1 cellular context compared by ENCODE assay signal in genomic region chr3:65291448-65292091, GRCh38.
TF ChIP-seq lines count a peak whose summit lies in the region.

No MANE protein-coding gene starts in this region.

TF ChIP-seq in HepG2, 621 proteins besides CTCF, POLR2A, EP300 and RAD21 (continued from another document and continues in another):
- TF ChIP-seq ZNF407 (CRISPR knock-in tag; IDR thresholded peaks at IDR 0.05; ENCODE audit: not compliant biosample characterization) (no peak), ZNF232 (CRISPR knock-in tag; IDR thresholded peaks at IDR 0.05; ENCODE audit: borderline replicate concordance) (no peak), ASH2L (IDR thresholded peaks at IDR 0.05; ENCODE audit: insufficient read length, low read depth, low read length) (peak; percentile 42), U2AF1 (optimal IDR thresholded peaks at IDR 0.05; ENCODE audit: low read depth, low read length) (no peak), FOXA3 (CRISPR knock-in tag; IDR thresholded peaks at IDR 0.05) (peak; percentile 78), NONO (IDR thresholded peaks at IDR 0.05) (no peak), NONO (CRISPR knock-in tag; conservative IDR thresholded peaks at IDR 0.05) (peak; percentile 45; the same call in 1 of the 2 replicates), TBX2 (CRISPR knock-in tag; IDR thresholded peaks at IDR 0.05; ENCODE audit: borderline replicate concordance) (peak; percentile 52; the same call in 1 of the 2 replicates), TBX3 (IDR thresholded peaks at IDR 0.05; ENCODE audit: borderline replicate concordance) (peak; percentile 52; the same call in 1 of the 2 replicates), RBFOX2 (IDR thresholded peaks at IDR 0.05; ENCODE audit: low read depth, low read length) (no peak), REL (CRISPR knock-in tag; conservative IDR thresholded peaks at IDR 0.05) (no peak), SAP130 (CRISPR knock-in tag; IDR thresholded peaks at IDR 0.05; ENCODE audit: low read depth) (peak; percentile 53), ISL2 (CRISPR knock-in tag; IDR thresholded peaks at IDR 0.05) (no peak), GFI1 (CRISPR knock-in tag; IDR thresholded peaks at IDR 0.05; ENCODE audit: borderline replicate concordance) (no peak), CREM (IDR thresholded peaks at IDR 0.05) (peak; percentile 32; the same call in 1 of the 2 replicates), CREM (CRISPR knock-in tag; IDR thresholded peaks at IDR 0.05) (no peak), NCOR1 (IDR thresholded peaks at IDR 0.05; ENCODE audit: borderline replicate concordance, low read length) (peak; percentile 67; the same call in 1 of the 2 replicates), RCOR2 (CRISPR knock-in tag; IDR thresholded peaks at IDR 0.05) (0 out of 2 replicates have a peak, but pooled peaks have one; percentile 22), TCF7 (IDR thresholded peaks at IDR 0.05; ENCODE audit: low read depth) (0 out of 2 replicates have a peak, but pooled peaks have one; percentile 23), ZNF280B (CRISPR knock-in tag; IDR thresholded peaks at IDR 0.05; ENCODE audit: borderline replicate concordance) (no peak), PHF21A (CRISPR knock-in tag; IDR thresholded peaks at IDR 0.05) (peak; percentile 56; the same call in 1 of the 2 replicates), ZSCAN5A (CRISPR knock-in tag; IDR thresholded peaks at IDR 0.05; ENCODE audit: borderline replicate concordance) (no peak), ZZZ3 (CRISPR knock-in tag; IDR thresholded peaks at IDR 0.05; ENCODE audit: borderline replicate concordance) (no peak), KDM5A (IDR thresholded peaks at IDR 0.05; ENCODE audit: borderline replicate concordance, low read length) (no peak), ZSCAN31 (CRISPR knock-in tag; IDR thresholded peaks at IDR 0.05; ENCODE audit: low read depth) (0 out of 2 replicates have a peak, but pooled peaks have one; percentile 21), MIER3 (CRISPR knock-in tag; IDR thresholded peaks at IDR 0.05; ENCODE audit: borderline replicate concordance) (no peak), HNRNPUL1 (IDR thresholded peaks at IDR 0.05; ENCODE audit: low read depth, low read length) (no peak), HMG20B (CRISPR knock-in tag; conservative IDR thresholded peaks at IDR 0.05) (no peak), RXRB (CRISPR knock-in tag; IDR thresholded peaks at IDR 0.05; ENCODE audit: borderline replicate concordance) (peak; percentile 58; the same call in 1 of the 2 replicates), ZNF207 (IDR thresholded peaks at IDR 0.05; ENCODE audit: borderline replicate concordance) (no peak), FOXM1 (CRISPR knock-in tag; IDR thresholded peaks at IDR 0.05) (no peak), ATF2 (CRISPR knock-in tag; IDR thresholded peaks at IDR 0.05) (peak; percentile 16; the same call in 1 of the 2 replicates), SOX13 (IDR thresholded peaks at IDR 0.05) (no peak), SOX13 (CRISPR knock-in tag; conservative IDR thresholded peaks at IDR 0.05 in 1 of 2, IDR thresholded peaks at IDR 0.05 in 1 of 2) (peak in 1 of 2 experiments; percentile 69; a peak in 2 of 4 replicates), PHF8 (CRISPR knock-in tag; IDR thresholded peaks at IDR 0.05) (no peak), TFAP4 (IDR thresholded peaks at IDR 0.05; ENCODE audit: borderline replicate concordance, low read depth) (peak; percentile 48; the same call in 1 of the 2 replicates), MEF2D (CRISPR knock-in tag; IDR thresholded peaks at IDR 0.05) (peak; percentile 23; the same call in 1 of the 2 replicates), HNF4A (CRISPR knock-in tag; IDR thresholded peaks at IDR 0.05) (peak; percentile 95), RFX3 (CRISPR knock-in tag; IDR thresholded peaks at IDR 0.05) (no peak), ZNF331 (CRISPR knock-in tag; IDR thresholded peaks at IDR 0.05) (peak; percentile 73; the same call in 1 of the 2 replicates)
- TF ChIP-seq, protein P1, sequence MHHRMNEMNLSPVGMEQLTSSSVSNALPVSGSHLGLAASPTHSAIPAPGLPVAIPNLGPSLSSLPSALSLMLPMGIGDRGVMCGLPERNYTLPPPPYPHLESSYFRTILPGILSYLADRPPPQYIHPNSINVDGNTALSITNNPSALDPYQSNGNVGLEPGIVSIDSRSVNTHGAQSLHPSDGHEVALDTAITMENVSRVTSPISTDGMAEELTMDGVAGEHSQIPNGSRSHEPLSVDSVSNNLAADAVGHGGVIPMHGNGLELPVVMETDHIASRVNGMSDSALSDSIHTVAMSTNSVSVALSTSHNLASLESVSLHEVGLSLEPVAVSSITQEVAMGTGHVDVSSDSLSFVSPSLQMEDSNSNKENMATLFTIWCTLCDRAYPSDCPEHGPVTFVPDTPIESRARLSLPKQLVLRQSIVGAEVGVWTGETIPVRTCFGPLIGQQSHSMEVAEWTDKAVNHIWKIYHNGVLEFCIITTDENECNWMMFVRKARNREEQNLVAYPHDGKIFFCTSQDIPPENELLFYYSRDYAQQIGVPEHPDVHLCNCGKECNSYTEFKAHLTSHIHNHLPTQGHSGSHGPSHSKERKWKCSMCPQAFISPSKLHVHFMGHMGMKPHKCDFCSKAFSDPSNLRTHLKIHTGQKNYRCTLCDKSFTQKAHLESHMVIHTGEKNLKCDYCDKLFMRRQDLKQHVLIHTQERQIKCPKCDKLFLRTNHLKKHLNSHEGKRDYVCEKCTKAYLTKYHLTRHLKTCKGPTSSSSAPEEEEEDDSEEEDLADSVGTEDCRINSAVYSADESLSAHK (CRISPR knock-in tag; IDR thresholded peaks at IDR 0.05; ENCODE audit: borderline replicate concordance) = no peak
- TF ChIP-seq, protein P2, sequence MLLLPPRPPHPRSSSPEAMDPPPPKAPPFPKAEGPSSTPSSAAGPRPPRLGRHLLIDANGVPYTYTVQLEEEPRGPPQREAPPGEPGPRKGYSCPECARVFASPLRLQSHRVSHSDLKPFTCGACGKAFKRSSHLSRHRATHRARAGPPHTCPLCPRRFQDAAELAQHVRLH (CRISPR knock-in tag; IDR thresholded peaks at IDR 0.05; ENCODE audit: borderline replicate concordance, low read depth) = no peak
- TF ChIP-seq, protein P3, sequence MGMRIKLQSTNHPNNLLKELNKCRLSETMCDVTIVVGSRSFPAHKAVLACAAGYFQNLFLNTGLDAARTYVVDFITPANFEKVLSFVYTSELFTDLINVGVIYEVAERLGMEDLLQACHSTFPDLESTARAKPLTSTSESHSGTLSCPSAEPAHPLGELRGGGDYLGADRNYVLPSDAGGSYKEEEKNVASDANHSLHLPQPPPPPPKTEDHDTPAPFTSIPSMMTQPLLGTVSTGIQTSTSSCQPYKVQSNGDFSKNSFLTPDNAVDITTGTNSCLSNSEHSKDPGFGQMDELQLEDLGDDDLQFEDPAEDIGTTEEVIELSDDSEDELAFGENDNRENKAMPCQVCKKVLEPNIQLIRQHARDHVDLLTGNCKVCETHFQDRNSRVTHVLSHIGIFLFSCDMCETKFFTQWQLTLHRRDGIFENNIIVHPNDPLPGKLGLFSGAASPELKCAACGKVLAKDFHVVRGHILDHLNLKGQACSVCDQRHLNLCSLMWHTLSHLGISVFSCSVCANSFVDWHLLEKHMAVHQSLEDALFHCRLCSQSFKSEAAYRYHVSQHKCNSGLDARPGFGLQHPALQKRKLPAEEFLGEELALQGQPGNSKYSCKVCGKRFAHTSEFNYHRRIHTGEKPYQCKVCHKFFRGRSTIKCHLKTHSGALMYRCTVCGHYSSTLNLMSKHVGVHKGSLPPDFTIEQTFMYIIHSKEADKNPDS (CRISPR knock-in tag; IDR thresholded peaks at IDR 0.05) = no peak
- TF ChIP-seq, protein P4, sequence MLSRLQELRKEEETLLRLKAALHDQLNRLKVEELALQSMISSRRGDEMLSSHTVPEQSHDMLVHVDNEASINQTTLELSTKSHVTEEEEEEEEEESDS (CRISPR knock-in tag; IDR thresholded peaks at IDR 0.05; ENCODE audit: borderline replicate concordance) = no peak
- TF ChIP-seq, protein P5, sequence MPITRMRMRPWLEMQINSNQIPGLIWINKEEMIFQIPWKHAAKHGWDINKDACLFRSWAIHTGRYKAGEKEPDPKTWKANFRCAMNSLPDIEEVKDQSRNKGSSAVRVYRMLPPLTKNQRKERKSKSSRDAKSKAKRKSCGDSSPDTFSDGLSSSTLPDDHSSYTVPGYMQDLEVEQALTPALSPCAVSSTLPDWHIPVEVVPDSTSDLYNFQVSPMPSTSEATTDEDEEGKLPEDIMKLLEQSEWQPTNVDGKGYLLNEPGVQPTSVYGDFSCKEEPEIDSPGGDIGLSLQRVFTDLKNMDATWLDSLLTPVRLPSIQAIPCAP (CRISPR knock-in tag; IDR thresholded peaks at IDR 0.05; ENCODE audit: low read depth) = no peak
